ENCODE assay signal across 7 cellular contexts in genomic region chr1:198234511-198235251, GRCh38.
DNase-seq lines count a peak whose midpoint lies in the region; ATAC-seq, FAIRE-seq and TF ChIP-seq lines count a peak whose summit lies in the region.

No MANE protein-coding gene starts in this region.

- H3K4me3 ChIP-seq in MM.1S (ENCODE audit: low read length) (no peak overlapping the region), esophagus squamous epithelium (peak overlapping the region in 1 of 4 donors; percentile 50)

- peak overlapping the region; percentile 8 for H3K4me2 ChIP-seq in MM.1S (ENCODE audit: low read depth, low read length)

- intact Hi-C loops in esophagus squamous epithelium (cut with DNase I), result no loop called here

- TF ChIP-seq CTCF in MM.1S (IDR thresholded peaks at IDR 0.05; ENCODE audit: low read length), result no peak
- TF ChIP-seq CTCF in esophagus squamous epithelium (IDR thresholded peaks at IDR 0.05), result no peak

- no peaks in the 10 kb centered on the region for H3F3A ChIP-seq in MM.1S (ENCODE audit: insufficient read depth, low read length)

- no peak overlapping the region for H3K9ac ChIP-seq in MM.1S (ENCODE audit: low read length)

- no peaks in the 10 kb centered on the region for H3K9me3 ChIP-seq in MM.1S (replicated peaks; ENCODE audit: insufficient read depth, low read length)
- H3K9me3 ChIP-seq in esophagus squamous epithelium, result no peaks in the 10 kb centered on the region

- no peak for FAIRE-seq in frontal cortex (lab: Jason Lieb, UNC)

- no peaks in the 10 kb centered on the region for H3K36me3 ChIP-seq in MM.1S (replicated peaks; ENCODE audit: insufficient read depth, low read length)
- peaks cover 0 to 11% (median 0%) of the 10 kb centered on the region in 3 donors for H3K36me3 ChIP-seq in esophagus squamous epithelium

- H3K27me3 ChIP-seq in MM.1S (replicated peaks; ENCODE audit: insufficient read depth, low read length) (no peaks in the 10 kb centered on the region), esophagus squamous epithelium (no peaks in the 10 kb centered on the region)

- no peak overlapping the region for H3K27ac ChIP-seq in MM.1S (ENCODE audit: low read length)
- H3K27ac ChIP-seq in esophagus squamous epithelium, result peak overlapping the region in 3 of 4 donors; percentile 39 to 62 (median 61)

- H2AFZ ChIP-seq in MM.1S (ENCODE audit: low read length), result no peak overlapping the region

- H3K9me2 ChIP-seq in MM.1S (replicated peaks; ENCODE audit: insufficient read depth, low read length), result no peaks in the 10 kb centered on the region

- WGBS in esophagus squamous epithelium, 2 donors, result 14 to 35% methylated on average over 5 of the region's 5 CpGs

- H4K20me1 ChIP-seq in MM.1S (ENCODE audit: insufficient read depth, low read length), result no peaks in the 10 kb centered on the region

- ATAC-seq in GM21360 (IDR thresholded peaks at IDR 0.05; ENCODE audit: unreplicated experiment), result peak; percentile 69

- no peak for TF ChIP-seq POLR2A in esophagus squamous epithelium (IDR thresholded peaks at IDR 0.05)

- H3K4me1 ChIP-seq in MM.1S (ENCODE audit: low read length) (peaks cover 7% of the 10 kb centered on the region), esophagus squamous epithelium (peaks cover 0 to 35% (median 11%) of the 10 kb centered on the region in 3 donors)

- H3K79me2 ChIP-seq in MM.1S (ENCODE audit: low read length), result peaks cover 17% of the 10 kb centered on the region

- DNase-seq in MM.1S, result no peak
- DNase-seq in esophagus squamous epithelium (lab: John Stamatoyannopoulos, UW), result no peak
- DNase-seq in renal cortical epithelial cell (ENCODE audit: low read depth), result peak; percentile 73
- no peak for DNase-seq in frontal cortex (ENCODE audit: low spot score in 2 of 2)
- no peak for DNase-seq in cortex of kidney (lab: John Stamatoyannopoulos, UW)
- no peak for DNase-seq in stimulated activated CD8-positive, alpha-beta memory T cell treated with anti-CD3 and anti-CD28 coated beads, Interleukin-4, amount 100 ng/mL, for 48 hours
